Comparison of ENCODE assay signal across 23 cellular contexts in the genomic region with DNA sequence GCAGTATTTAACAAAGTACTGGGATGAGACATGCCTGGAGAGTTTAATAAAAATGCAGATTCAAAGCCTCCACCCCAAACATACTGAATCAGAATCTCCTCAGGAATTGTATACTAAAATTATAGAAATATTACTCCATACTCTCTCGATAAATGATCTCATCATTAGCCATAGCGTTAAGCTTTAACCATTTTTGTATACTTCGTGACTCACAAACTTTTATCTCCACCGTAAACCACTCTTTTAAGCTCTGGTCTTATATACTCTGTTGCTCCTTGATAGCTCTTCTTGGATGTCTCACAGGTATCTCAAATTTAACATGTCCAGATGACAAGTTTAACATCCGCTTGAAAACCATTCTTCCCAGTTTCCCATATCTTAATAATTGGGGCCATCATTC.
"Had no signal": no experiment of that assay in that cellular context is flagged by ENCODE, and none has a peak within 500 bp of the region (broad histone marks: within the 10 kb centered on the region; RNA-seq: fewer than 3 reads in every experiment).

No MANE protein-coding gene starts in this region.

- H3K9me3 ChIP-seq: esophagus squamous epithelium, gastrocnemius medialis, left lung, mucosa of descending colon, right lobe of liver, suprapubic skin, transverse colon, upper lobe of right lung, uterus had no signal

- DNase-seq: effector CD8-positive, alpha-beta T cell; endodermal cell; esophagus squamous epithelium; gastrocnemius medialis; head of caudate nucleus; left cardiac atrium; left lung; mesenchymal stem cell; mucosa of descending colon; naive thymus-derived CD4-positive, alpha-beta T cell; right lobe of liver; small intestine; stimulated activated CD4-positive, alpha-beta T cell treated with anti-CD3 and anti-CD28 coated beads, Interleukin-15, amount 100 ng/mL, for 24 hours; stimulated activated CD4-positive, alpha-beta T cell treated with anti-CD3 and anti-CD28 coated beads, Interleukin-2, amount 100 ng/mL, for 48 hours; stimulated activated CD8-positive, alpha-beta memory T cell treated with anti-CD3 and anti-CD28 coated beads, Interleukin-4, amount 100 ng/mL, for 48 hours; stimulated activated naive CD4-positive, alpha-beta T cell; stimulated activated naive CD8-positive, alpha-beta T cell treated with anti-CD3 and anti-CD28 coated beads, Interleukin-15, amount 100 ng/mL, for 72 hours; transverse colon; upper lobe of right lung; uterus had no signal

- H3K27me3 ChIP-seq: esophagus squamous epithelium, gastrocnemius medialis, left lung, neural progenitor cell, right lobe of liver, suprapubic skin, transverse colon, upper lobe of right lung, uterus had no signal

- ATAC-seq: gastrocnemius medialis; left cardiac atrium; left lung; mucosa of descending colon; naive thymus-derived CD4-positive, alpha-beta T cell; right lobe of liver; stimulated activated naive CD8-positive, alpha-beta T cell treated with anti-CD3 and anti-CD28 coated beads, Interleukin-15, amount 100 ng/mL, for 72 hours; upper lobe of right lung had no signal

- H3K9ac ChIP-seq: neural progenitor cell, parathyroid adenoma had no signal

- H3K4me3 ChIP-seq: esophagus squamous epithelium, gastrocnemius medialis, left lung, mucosa of descending colon, neural progenitor cell, right lobe of liver, suprapubic skin, transverse colon, upper lobe of right lung, uterus had no signal

- H3K36me3 ChIP-seq: esophagus squamous epithelium, gastrocnemius medialis, left lung, neural progenitor cell, right lobe of liver, suprapubic skin, transverse colon, upper lobe of right lung, uterus had no signal

- H3K4me1 ChIP-seq: gastrocnemius medialis, left lung, parathyroid adenoma, uterus had no signal

- H3K27ac ChIP-seq: gastrocnemius medialis, left lung, neural progenitor cell, parathyroid adenoma, right lobe of liver, suprapubic skin, transverse colon, upper lobe of right lung, uterus had no signal
